22 cellular contexts compared by ENCODE assay signal in genomic region chr4:22439947-22440346, GRCh38.
DNase-seq lines count a peak whose midpoint lies in the region; ATAC-seq and TF ChIP-seq lines count a peak whose summit lies in the region.
"Had no signal": no experiment of that assay in that cellular context is flagged by ENCODE, and none has a peak within 500 bp of the region (broad histone marks: within the 10 kb centered on the region; RNA-seq: fewer than 3 reads in every experiment).

No MANE protein-coding gene starts in this region.

- H3K4me3 Mint-ChIP-seq in WTC11 (no peak overlapping the region), progenitor cell of endocrine pancreas (ENCODE audit: low read depth) (no peak overlapping the region)
- H3K4me3 Mint-ChIP-seq in activated T-helper 2 cell treated with anti-CD3 and anti-CD28 coated beads, Interferon-gamma antibody, Interleukin-2, Interleukin-4, amounts not matched to agents 10 μg/mL and 5 μg/mL and 100 μg/mL, durations not matched to agents 14 hours and 24 hours and 36 hours (ENCODE audit: low read depth): no peak overlapping the region
- H3K4me3 Mint-ChIP-seq: CD14-positive monocyte; CD4-positive, alpha-beta memory T cell; CD4-positive, CD25-positive, alpha-beta regulatory T cell; CD8-positive, alpha-beta memory T cell had no signal

- peaks cover 38% of the 10 kb centered on the region for H3K36me3 Mint-ChIP-seq in WTC11
- H3K36me3 Mint-ChIP-seq in activated T-helper 2 cell treated with anti-CD3 and anti-CD28 coated beads, Interferon-gamma antibody, Interleukin-2, Interleukin-4, amounts not matched to agents 10 μg/mL and 5 μg/mL and 100 μg/mL, durations not matched to agents 14 hours and 24 hours and 36 hours (ENCODE audit: low read depth): peaks cover 58% of the 10 kb centered on the region
- H3K36me3 Mint-ChIP-seq in progenitor cell of endocrine pancreas (ENCODE audit: insufficient read depth): peaks cover 45% of the 10 kb centered on the region
- H3K36me3 Mint-ChIP-seq: CD14-positive monocyte; CD4-positive, alpha-beta memory T cell; CD4-positive, CD25-positive, alpha-beta regulatory T cell; CD8-positive, alpha-beta memory T cell had no signal

- CTCF ChIA-PET in WTC11 (lab: Charles Lee): no interaction called here

- peak overlapping the region; percentile 41; the same call in 1 of the 2 replicates for H3K27ac Mint-ChIP-seq in WTC11
- H3K27ac Mint-ChIP-seq in activated T-helper 2 cell treated with anti-CD3 and anti-CD28 coated beads, Interferon-gamma antibody, Interleukin-2, Interleukin-4, amounts not matched to agents 10 μg/mL and 5 μg/mL and 100 μg/mL, durations not matched to agents 14 hours and 24 hours and 36 hours: peak overlapping the region; percentile 22
- H3K27ac Mint-ChIP-seq in progenitor cell of endocrine pancreas: peak overlapping the region; percentile 49
- H3K27ac Mint-ChIP-seq: CD14-positive monocyte; CD4-positive, alpha-beta memory T cell; CD4-positive, CD25-positive, alpha-beta regulatory T cell; CD8-positive, alpha-beta memory T cell had no signal

- intact Hi-C loops in activated T-helper 2 cell treated with anti-CD3 and anti-CD28 coated beads, Interferon-gamma antibody, Interleukin-2, Interleukin-4, amounts not matched to agents 10 μg/mL and 5 μg/mL and 100 μg/mL, durations not matched to agents 14 hours and 24 hours and 36 hours (cut with micrococcal nuclease): loop anchor here (5.0 kb wide), 1 partner anchor 42 kb away; no protein-coding TSS in a partner anchor
- intact Hi-C loops in left ventricle myocardium superior (cut with micrococcal nuclease): no loop called here

- H3K27me3 Mint-ChIP-seq in WTC11 (ENCODE audit: low read depth): no peaks in the 10 kb centered on the region
- no peaks in the 10 kb centered on the region for H3K27me3 Mint-ChIP-seq in activated T-helper 2 cell treated with anti-CD3 and anti-CD28 coated beads, Interferon-gamma antibody, Interleukin-2, Interleukin-4, amounts not matched to agents 10 μg/mL and 5 μg/mL and 100 μg/mL, durations not matched to agents 14 hours and 24 hours and 36 hours (ENCODE audit: low read depth)
- H3K27me3 Mint-ChIP-seq in progenitor cell of endocrine pancreas: no peaks in the 10 kb centered on the region
- H3K27me3 Mint-ChIP-seq: CD4-positive, alpha-beta memory T cell; CD4-positive, CD25-positive, alpha-beta regulatory T cell; CD8-positive, alpha-beta memory T cell had no signal

- no peak for ATAC-seq in WTC11
- no peak for ATAC-seq in left ventricle myocardium superior
- ATAC-seq: GM12878 had no signal

- H3K9me3 Mint-ChIP-seq in WTC11 (no peaks in the 10 kb centered on the region), progenitor cell of endocrine pancreas (ENCODE audit: low read depth) (no peaks in the 10 kb centered on the region)
- H3K9me3 Mint-ChIP-seq in activated T-helper 2 cell treated with anti-CD3 and anti-CD28 coated beads, Interferon-gamma antibody, Interleukin-2, Interleukin-4, amounts not matched to agents 10 μg/mL and 5 μg/mL and 100 μg/mL, durations not matched to agents 14 hours and 24 hours and 36 hours: no peaks in the 10 kb centered on the region
- H3K9me3 Mint-ChIP-seq: CD14-positive monocyte had no signal

- no peak for TF ChIP-seq CTCF in WTC11 (IDR thresholded peaks at IDR 0.05)
- TF ChIP-seq CTCF in progenitor cell of endocrine pancreas (IDR thresholded peaks at IDR 0.05; ENCODE audit: unreplicated experiment): no peak

- DNase-seq in WTC11 (ENCODE audit: low spot score) (no peak), progenitor cell of endocrine pancreas (ENCODE audit: low spot score, unreplicated experiment) (no peak), SK-N-DZ (ENCODE audit: low spot score) (no peak), left ventricle myocardium superior (no peak)
- no peak for DNase-seq in activated T-helper 2 cell treated with anti-CD3 and anti-CD28 coated beads, Interferon-gamma antibody, Interleukin-2, Interleukin-4, amounts not matched to agents 10 μg/mL and 5 μg/mL and 100 μg/mL, durations not matched to agents 14 hours and 24 hours and 36 hours (ENCODE audit: low spot score)
- DNase-seq: 8988T; ACHN; BE2C; C1 segment of cervical spinal cord; CD4-positive, alpha-beta memory T cell; CD4-positive, CD25-positive, alpha-beta regulatory T cell; CD8-positive, alpha-beta memory T cell; COR-L47; DMS 273 treated with DMSO at 0.1 percent for 48 hours; DMS153; DMS53; DMS79; DND-41; EL; GDM1 had no signal

- H3K4me1 Mint-ChIP-seq in WTC11: peaks cover 13% of the 10 kb centered on the region
- H3K4me1 Mint-ChIP-seq in activated T-helper 2 cell treated with anti-CD3 and anti-CD28 coated beads, Interferon-gamma antibody, Interleukin-2, Interleukin-4, amounts not matched to agents 10 μg/mL and 5 μg/mL and 100 μg/mL, durations not matched to agents 14 hours and 24 hours and 36 hours (ENCODE audit: low read depth): peaks cover 38% of the 10 kb centered on the region
- peaks cover 11% of the 10 kb centered on the region for H3K4me1 Mint-ChIP-seq in progenitor cell of endocrine pancreas (ENCODE audit: low read depth)
- H3K4me1 Mint-ChIP-seq: CD14-positive monocyte had no signal

- POLR2A ChIA-PET in WTC11 (lab: Charles Lee): no interaction called here

TF ChIP-seq in WTC11, 78 proteins besides CTCF, POLR2A, EP300 and RAD21:
- TF ChIP-seq ZNF671 (CRISPR knock-in tag; IDR thresholded peaks at IDR 0.05) (no peak), ATF1 (CRISPR knock-in tag; IDR thresholded peaks at IDR 0.05) (no peak), TP53 (CRISPR knock-in tag; IDR thresholded peaks at IDR 0.05) (no peak), CBFB (CRISPR knock-in tag; IDR thresholded peaks at IDR 0.05; ENCODE audit: low read depth) (no peak), CREM (CRISPR knock-in tag; IDR thresholded peaks at IDR 0.05) (no peak), ATF2 (CRISPR knock-in tag; IDR thresholded peaks at IDR 0.05; ENCODE audit: borderline replicate concordance, low read depth) (no peak), SMAD3 (CRISPR knock-in tag; IDR thresholded peaks at IDR 0.05; ENCODE audit: borderline replicate concordance) (no peak), ZNF532 (CRISPR knock-in tag; IDR thresholded peaks at IDR 0.05; ENCODE audit: borderline replicate concordance) (no peak), GTF2I (CRISPR knock-in tag; conservative IDR thresholded peaks at IDR 0.05) (no peak), ESRRA (CRISPR knock-in tag; IDR thresholded peaks at IDR 0.05; ENCODE audit: borderline replicate concordance) (no peak), SMAD4 (CRISPR knock-in tag; IDR thresholded peaks at IDR 0.05) (no peak)
- TF ChIP-seq, protein P1, sequence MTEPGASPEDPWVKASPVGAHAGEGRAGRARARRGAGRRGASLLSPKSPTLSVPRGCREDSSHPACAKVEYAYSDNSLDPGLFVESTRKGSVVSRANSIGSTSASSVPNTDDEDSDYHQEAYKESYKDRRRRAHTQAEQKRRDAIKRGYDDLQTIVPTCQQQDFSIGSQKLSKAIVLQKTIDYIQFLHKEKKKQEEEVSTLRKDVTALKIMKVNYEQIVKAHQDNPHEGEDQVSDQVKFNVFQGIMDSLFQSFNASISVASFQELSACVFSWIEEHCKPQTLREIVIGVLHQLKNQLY (CRISPR knock-in tag; IDR thresholded peaks at IDR 0.05): no peak
